12 cellular contexts compared by ENCODE assay signal in the genomic region with DNA sequence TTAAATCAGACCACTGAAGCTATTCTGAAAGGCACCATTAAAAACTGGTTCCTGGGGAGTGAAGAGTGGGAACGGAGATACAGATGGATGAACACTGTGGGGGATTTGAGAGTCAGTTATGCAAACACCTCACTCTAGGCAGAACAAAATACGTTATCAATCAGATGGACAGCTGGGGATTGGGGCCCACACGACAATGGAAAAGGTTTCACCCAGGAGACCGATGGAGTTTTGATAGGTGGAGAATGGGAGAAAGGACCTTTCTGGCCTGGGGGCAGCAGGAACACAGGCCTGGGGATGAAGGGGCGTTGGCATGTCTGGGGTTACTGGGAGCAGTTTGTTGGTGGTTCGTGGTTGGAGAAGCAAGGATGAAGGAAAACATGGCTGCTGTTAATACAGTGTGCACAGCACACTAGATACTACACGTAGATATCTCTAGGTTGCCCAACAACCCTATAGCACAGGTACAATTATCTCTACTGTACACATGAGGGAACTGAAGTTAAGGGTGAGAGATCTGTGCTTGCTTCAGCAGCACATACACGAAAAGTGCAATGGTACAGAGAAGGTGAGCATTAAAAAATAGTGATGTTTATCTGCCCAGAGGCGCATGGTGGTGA. TPM values are rescaled to one million over a fixed set of nuclear protein-coding genes. Genes with fewer than 3 reads are reported as not detected.
DNase-seq lines count a peak whose midpoint lies in the region; ATAC-seq, FAIRE-seq and TF ChIP-seq lines count a peak whose summit lies in the region.
"Had no signal": no experiment of that assay in that cellular context is flagged by ENCODE, and none has a peak within 500 bp of the region (broad histone marks: within the 10 kb centered on the region; RNA-seq: fewer than 3 reads in every experiment).

No MANE protein-coding gene starts in this region.

- peaks cover 28% of the 10 kb centered on the region for H3K36me3 ChIP-seq in effector memory CD4-positive, alpha-beta T cell (ENCODE audit: control insufficient read depth, insufficient read depth, low read length)

- no peaks in the 10 kb centered on the region for H3K27me3 Mint-ChIP-seq in effector memory CD8-positive, alpha-beta T cell
- H3K27me3 Mint-ChIP-seq: T-cell had no signal

- H3K4me3 ChIP-seq in effector memory CD4-positive, alpha-beta T cell (ENCODE audit: insufficient read depth, low read depth, low read length, poor library complexity, severe bottlenecking), result no peak overlapping the region

- H3K4me3 Mint-ChIP-seq in effector memory CD8-positive, alpha-beta T cell, result peak overlapping the region in 1 of 2 donors; percentile 1
- H3K4me3 Mint-ChIP-seq: T-cell had no signal

- H3K27ac Mint-ChIP-seq in effector memory CD8-positive, alpha-beta T cell, result peak overlapping the region; percentile 1 to 67

- peaks cover 8% of the 10 kb centered on the region for H3K4me1 ChIP-seq in effector memory CD4-positive, alpha-beta T cell (ENCODE audit: control insufficient read depth, insufficient read depth, low read length, poor library complexity, severe bottlenecking)

- no peaks in the 10 kb centered on the region for H3K9me3 Mint-ChIP-seq in effector memory CD8-positive, alpha-beta T cell

- H3K4me1 Mint-ChIP-seq in effector memory CD8-positive, alpha-beta T cell (ENCODE audit: low read depth in 2 of 2), result peaks cover 61 to 74% of the 10 kb centered on the region in 2 donors

- no peak overlapping the region for H3K27ac ChIP-seq in effector memory CD4-positive, alpha-beta T cell (ENCODE audit: insufficient read depth, low read length, poor library complexity, severe bottlenecking)

- TF ChIP-seq POLR2A in GM12892 (IDR thresholded peaks at IDR 0.05; ENCODE audit: low read depth, low read length), result no peak

- ATAC-seq in GM19372 (IDR thresholded peaks at IDR 0.05; ENCODE audit: low read depth, unreplicated experiment) (peak; percentile 74), HG03066 (IDR thresholded peaks at IDR 0.05; ENCODE audit: low read depth, unreplicated experiment) (peak; percentile 85)
- no peak for ATAC-seq in effector memory CD8-positive, alpha-beta T cell (replicated peaks)
- ATAC-seq: T-cell had no signal

- peaks cover 36% of the 10 kb centered on the region for H3K36me3 Mint-ChIP-seq in effector memory CD8-positive, alpha-beta T cell (ENCODE audit: insufficient read depth)

- H3K9me3 ChIP-seq in effector memory CD4-positive, alpha-beta T cell (ENCODE audit: control insufficient read depth, low read length), result no peaks in the 10 kb centered on the region

- DNase-seq in GM12892 (ENCODE audit: insufficient read length) (no peak), C1 segment of cervical spinal cord (lab: John Stamatoyannopoulos, UW) (no peak)
- DNase-seq in effector memory CD8-positive, alpha-beta T cell, result no peak
- DNase-seq in effector memory CD4-positive, alpha-beta T cell, result no peak
- DNase-seq in activated CD4-positive, CD25-positive, alpha-beta regulatory T cell (lab: John Stamatoyannopoulos, UW), result no peak
- no peak for DNase-seq in central memory CD4-positive, alpha-beta T cell
- DNase-seq: HCEC 1CT, KBM-7, NCI-H748 treated with DMSO at 0.1 percent for 48 hours, T-cell had no signal

- no peaks in the 10 kb centered on the region for H3K27me3 ChIP-seq in effector memory CD4-positive, alpha-beta T cell (replicated peaks; ENCODE audit: control insufficient read depth, insufficient read depth, low read length, poor library complexity, severe bottlenecking)

- peak; percentile 70 for FAIRE-seq in GM12892 (lab: Jason Lieb, UNC)

RNA-seq across cellular contexts. Expression of gene ST6GAL1, which starts 16.5 kb away (rescaled TPM):
- 127 TPM for polyA plus RNA-seq in GM12892 (2012; ENCODE audit: missing spikeins)
